In the genomic region with DNA sequence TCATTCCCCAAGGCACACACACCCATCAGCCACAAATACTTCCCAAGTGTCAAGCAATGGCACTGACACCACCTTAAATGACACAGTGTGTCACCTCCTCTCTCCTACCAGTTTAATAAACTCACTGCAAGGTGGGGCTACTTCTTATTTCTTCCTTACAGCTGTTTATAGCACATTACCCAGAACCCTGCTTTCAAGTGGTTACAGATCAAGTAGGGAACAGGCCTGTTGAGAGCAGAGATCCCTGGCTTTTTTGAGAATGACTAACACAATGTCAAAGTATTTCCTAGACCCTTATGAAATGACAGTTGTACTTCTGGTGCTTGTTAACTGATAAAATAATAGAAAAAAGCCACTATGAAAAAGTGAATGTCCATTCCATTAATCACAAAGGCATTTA, we compare ENCODE assay signal across 15 cellular contexts. TPM values are rescaled to one million over a fixed set of nuclear protein-coding genes. Genes with fewer than 3 reads are reported as not detected.
DNase-seq lines count a peak whose midpoint lies in the region; ATAC-seq and TF ChIP-seq lines count a peak whose summit lies in the region.
"Had no signal": no experiment of that assay in that cellular context is flagged by ENCODE, and none has a peak within 500 bp of the region (broad histone marks: within the 10 kb centered on the region; RNA-seq: fewer than 3 reads in every experiment).

No MANE protein-coding gene starts in this region.

- no peak for TF ChIP-seq EP300 in gastroesophageal sphincter (IDR thresholded peaks at IDR 0.05)

- H3K9me3 ChIP-seq in gastroesophageal sphincter: no peaks in the 10 kb centered on the region

- no peak for TF ChIP-seq CTCF in gastroesophageal sphincter (IDR thresholded peaks at IDR 0.05)

- intact Hi-C loops in activated CD4-positive, alpha-beta T cell treated with anti-CD3 and anti-CD28 coated beads, Interleukin-2, amount 10 ng/mL, durations not matched to agents 24 days and 14 days (cut with micrococcal nuclease): no loop called here
- intact Hi-C loops in activated T-helper 2 cell treated with anti-CD3 and anti-CD28 coated beads, Interferon-gamma antibody, Interleukin-2, Interleukin-4, amounts not matched to agents 10 μg/mL and 5 μg/mL and 100 μg/mL, durations not matched to agents 14 hours and 24 hours and 36 hours (cut with micrococcal nuclease): loop anchor here (1.0 kb wide), 1 partner anchor 10 kb away; no protein-coding TSS in a partner anchor

- no peak for TF ChIP-seq POLR2A in gastroesophageal sphincter (IDR thresholded peaks at IDR 0.05)

- peak overlapping the region in 3 of 4 donors; percentile 10 to 46 (median 17) for H3K27ac ChIP-seq in gastroesophageal sphincter
- H3K27ac ChIP-seq: SK-N-MC had no signal

- no peak for DNase-seq in activated CD4-positive, alpha-beta T cell treated with anti-CD3 and anti-CD28 coated beads, Interleukin-2, amount 10 ng/mL, durations not matched to agents 24 days and 14 days
- DNase-seq in activated CD4-positive, alpha-beta T cell treated with anti-CD3 and anti-CD28 coated beads for 1 hour: no peak
- DNase-seq in activated T-helper 2 cell treated with anti-CD3 and anti-CD28 coated beads, Interferon-gamma antibody, Interleukin-2, Interleukin-4, amounts not matched to agents 10 μg/mL and 5 μg/mL and 100 μg/mL, durations not matched to agents 14 hours and 24 hours and 36 hours (ENCODE audit: low spot score): no peak
- no peak for DNase-seq in stimulated activated naive CD8-positive, alpha-beta T cell treated with anti-CD3 and anti-CD28 coated beads, Interleukin-15, amount 100 ng/mL, for 72 hours
- no peak for DNase-seq in cerebellar cortex (ENCODE audit: low spot score)
- no peak for DNase-seq in AG20443 (ENCODE audit: low spot score)
- DNase-seq: cortex of kidney, hypothalamus, naive B cell, NCI-H446, substantia nigra had no signal

- peaks cover 0 to 7% of the 10 kb centered on the region in 2 donors for H3K36me3 ChIP-seq in gastroesophageal sphincter

- H3K9me3 Mint-ChIP-seq in activated CD4-positive, alpha-beta T cell treated with anti-CD3 and anti-CD28 coated beads, Interleukin-2, amount 10 ng/mL, durations not matched to agents 24 days and 14 days: no peaks in the 10 kb centered on the region
- no peaks in the 10 kb centered on the region for H3K9me3 Mint-ChIP-seq in activated T-helper 2 cell treated with anti-CD3 and anti-CD28 coated beads, Interferon-gamma antibody, Interleukin-2, Interleukin-4, amounts not matched to agents 10 μg/mL and 5 μg/mL and 100 μg/mL, durations not matched to agents 14 hours and 24 hours and 36 hours
- H3K9me3 Mint-ChIP-seq in stimulated activated naive CD8-positive, alpha-beta T cell treated with anti-CD3 and anti-CD28 coated beads, Interleukin-15, amount 100 ng/mL, for 72 hours: no peaks in the 10 kb centered on the region
- H3K9me3 Mint-ChIP-seq: naive B cell had no signal

- no peak overlapping the region for H3K4me3 ChIP-seq in gastroesophageal sphincter
- H3K4me3 ChIP-seq: SK-N-MC had no signal

- no peaks in the 10 kb centered on the region for H3K27me3 Mint-ChIP-seq in activated CD4-positive, alpha-beta T cell treated with anti-CD3 and anti-CD28 coated beads, Interleukin-2, amount 10 ng/mL, durations not matched to agents 24 days and 14 days
- H3K27me3 Mint-ChIP-seq in activated T-helper 2 cell treated with anti-CD3 and anti-CD28 coated beads, Interferon-gamma antibody, Interleukin-2, Interleukin-4, amounts not matched to agents 10 μg/mL and 5 μg/mL and 100 μg/mL, durations not matched to agents 14 hours and 24 hours and 36 hours (ENCODE audit: low read depth): no peaks in the 10 kb centered on the region
- no peaks in the 10 kb centered on the region for H3K27me3 Mint-ChIP-seq in stimulated activated naive CD8-positive, alpha-beta T cell treated with anti-CD3 and anti-CD28 coated beads, Interleukin-15, amount 100 ng/mL, for 72 hours
- H3K27me3 Mint-ChIP-seq: naive B cell had no signal

- no peaks in the 10 kb centered on the region for H3K27me3 ChIP-seq in gastroesophageal sphincter

- no peak overlapping the region for H3K4me3 Mint-ChIP-seq in activated CD4-positive, alpha-beta T cell treated with anti-CD3 and anti-CD28 coated beads, Interleukin-2, amount 10 ng/mL, durations not matched to agents 24 days and 14 days
- no peak overlapping the region for H3K4me3 Mint-ChIP-seq in activated T-helper 2 cell treated with anti-CD3 and anti-CD28 coated beads, Interferon-gamma antibody, Interleukin-2, Interleukin-4, amounts not matched to agents 10 μg/mL and 5 μg/mL and 100 μg/mL, durations not matched to agents 14 hours and 24 hours and 36 hours (ENCODE audit: low read depth)
- peak overlapping the region; percentile 7 to 40 for H3K4me3 Mint-ChIP-seq in stimulated activated naive CD8-positive, alpha-beta T cell treated with anti-CD3 and anti-CD28 coated beads, Interleukin-15, amount 100 ng/mL, for 72 hours

- H3K36me3 Mint-ChIP-seq in activated CD4-positive, alpha-beta T cell treated with anti-CD3 and anti-CD28 coated beads, Interleukin-2, amount 10 ng/mL, durations not matched to agents 24 days and 14 days (ENCODE audit: low read depth): peaks cover 57% of the 10 kb centered on the region
- peaks cover 72% of the 10 kb centered on the region for H3K36me3 Mint-ChIP-seq in activated T-helper 2 cell treated with anti-CD3 and anti-CD28 coated beads, Interferon-gamma antibody, Interleukin-2, Interleukin-4, amounts not matched to agents 10 μg/mL and 5 μg/mL and 100 μg/mL, durations not matched to agents 14 hours and 24 hours and 36 hours (ENCODE audit: low read depth)

- peaks cover 79% of the 10 kb centered on the region for H3K4me1 Mint-ChIP-seq in activated CD4-positive, alpha-beta T cell treated with anti-CD3 and anti-CD28 coated beads, Interleukin-2, amount 10 ng/mL, durations not matched to agents 24 days and 14 days
- H3K4me1 Mint-ChIP-seq in activated T-helper 2 cell treated with anti-CD3 and anti-CD28 coated beads, Interferon-gamma antibody, Interleukin-2, Interleukin-4, amounts not matched to agents 10 μg/mL and 5 μg/mL and 100 μg/mL, durations not matched to agents 14 hours and 24 hours and 36 hours (ENCODE audit: low read depth): peaks cover 71% of the 10 kb centered on the region
- H3K4me1 Mint-ChIP-seq in stimulated activated naive CD8-positive, alpha-beta T cell treated with anti-CD3 and anti-CD28 coated beads, Interleukin-15, amount 100 ng/mL, for 72 hours: peaks cover 98% of the 10 kb centered on the region

- H3K4me1 ChIP-seq in gastroesophageal sphincter: peaks cover under 1 to 93% (median 22%) of the 10 kb centered on the region in 3 donors

- ATAC-seq in gastroesophageal sphincter: no peak
- peak; percentile 57 for ATAC-seq in stimulated activated naive CD8-positive, alpha-beta T cell treated with anti-CD3 and anti-CD28 coated beads, Interleukin-15, amount 100 ng/mL, for 72 hours
- ATAC-seq in GM21423 (IDR thresholded peaks at IDR 0.05; ENCODE audit: unreplicated experiment): no peak

- peak overlapping the region; percentile 51 for H3K27ac Mint-ChIP-seq in activated CD4-positive, alpha-beta T cell treated with anti-CD3 and anti-CD28 coated beads, Interleukin-2, amount 10 ng/mL, durations not matched to agents 24 days and 14 days
- peak overlapping the region; percentile 71 for H3K27ac Mint-ChIP-seq in activated T-helper 2 cell treated with anti-CD3 and anti-CD28 coated beads, Interferon-gamma antibody, Interleukin-2, Interleukin-4, amounts not matched to agents 10 μg/mL and 5 μg/mL and 100 μg/mL, durations not matched to agents 14 hours and 24 hours and 36 hours
- H3K27ac Mint-ChIP-seq in stimulated activated naive CD8-positive, alpha-beta T cell treated with anti-CD3 and anti-CD28 coated beads, Interleukin-15, amount 100 ng/mL, for 72 hours: peak overlapping the region; percentile 47 to 60

RNA-seq across cellular contexts. Expression of gene ZBTB17, which starts 19.8 kb away (rescaled TPM):
- total RNA-seq in activated CD4-positive, alpha-beta T cell treated with anti-CD3 and anti-CD28 coated beads, Interleukin-2, amount 10 ng/mL, durations not matched to agents 24 days and 14 days: 60.9 and 63.9 TPM in 2 replicates
- 65.7 and 67.8 TPM in 2 replicates for total RNA-seq in activated T-helper 2 cell treated with anti-CD3 and anti-CD28 coated beads, Interferon-gamma antibody, Interleukin-2, Interleukin-4, amounts not matched to agents 10 μg/mL and 5 μg/mL and 100 μg/mL, durations not matched to agents 14 hours and 24 hours and 36 hours
- total RNA-seq in gastroesophageal sphincter: 10 to 100 TPM; 24.0 to 65.7 (median 29.0) TPM

RNA-seq across cellular contexts. Expression of gene SRARP, which starts 47.9 kb away (rescaled TPM):
- not detected in 2 replicates for total RNA-seq in activated CD4-positive, alpha-beta T cell treated with anti-CD3 and anti-CD28 coated beads, Interleukin-2, amount 10 ng/mL, durations not matched to agents 24 days and 14 days
- total RNA-seq in activated T-helper 2 cell treated with anti-CD3 and anti-CD28 coated beads, Interferon-gamma antibody, Interleukin-2, Interleukin-4, amounts not matched to agents 10 μg/mL and 5 μg/mL and 100 μg/mL, durations not matched to agents 14 hours and 24 hours and 36 hours: not detected in 2 replicates
- total RNA-seq in gastroesophageal sphincter: not detected
- total RNA-seq: activated CD8-positive, alpha-beta memory T cell treated with anti-CD3 and anti-CD28 coated beads for 36 hours had no signal

Comparison
In these comparisons a context has a peak if more than half of its experiments do, and no peak if none do; other contexts are left out.
1. H3K4me3 Mint-ChIP-seq: peak in stimulated activated naive CD8-positive, alpha-beta T cell treated with anti-CD3 and anti-CD28 coated beads, Interleukin-15, amount 100 ng/mL, for 72 hours (2 of 2); none in activated CD4-positive, alpha-beta T cell treated with anti-CD3 and anti-CD28 coated beads, Interleukin-2, amount 10 ng/mL, durations not matched to agents 24 days and 14 days (single experiment) and activated T-helper 2 cell treated with anti-CD3 and anti-CD28 coated beads, Interferon-gamma antibody, Interleukin-2, Interleukin-4, amounts not matched to agents 10 μg/mL and 5 μg/mL and 100 μg/mL, durations not matched to agents 14 hours and 24 hours and 36 hours (single experiment).
2. Peak in every context shown above with its lines, with median percentiles within 50 percentile points of each other: H3K27ac Mint-ChIP-seq.